1 cellular context compared by ENCODE assay signal in genomic region chr16:80666378-80667257, GRCh38.
TF ChIP-seq lines count a peak whose summit lies in the region.

No MANE protein-coding gene starts in this region.

TF ChIP-seq in GM23338, 12 proteins besides CTCF, POLR2A, EP300 and RAD21 (continued from another document):
- no peak for TF ChIP-seq REST (IDR thresholded peaks at IDR 0.05; ENCODE audit: unreplicated experiment)
- TF ChIP-seq ZNF331 (CRISPR knock-in tag; IDR thresholded peaks at IDR 0.05; ENCODE audit: low read depth): no peak
- TF ChIP-seq JUNB (IDR thresholded peaks at IDR 0.05; ENCODE audit: unreplicated experiment): no peak
